1 cellular context compared by ENCODE assay signal in genomic region chr16:2874584-2875362, GRCh38.
TF ChIP-seq lines count a peak whose summit lies in the region.

No MANE protein-coding gene starts in this region.

TF ChIP-seq in HepG2, 621 proteins besides CTCF, POLR2A, EP300 and RAD21 (continued from another document and continues in another):
- TF ChIP-seq, protein P1, sequence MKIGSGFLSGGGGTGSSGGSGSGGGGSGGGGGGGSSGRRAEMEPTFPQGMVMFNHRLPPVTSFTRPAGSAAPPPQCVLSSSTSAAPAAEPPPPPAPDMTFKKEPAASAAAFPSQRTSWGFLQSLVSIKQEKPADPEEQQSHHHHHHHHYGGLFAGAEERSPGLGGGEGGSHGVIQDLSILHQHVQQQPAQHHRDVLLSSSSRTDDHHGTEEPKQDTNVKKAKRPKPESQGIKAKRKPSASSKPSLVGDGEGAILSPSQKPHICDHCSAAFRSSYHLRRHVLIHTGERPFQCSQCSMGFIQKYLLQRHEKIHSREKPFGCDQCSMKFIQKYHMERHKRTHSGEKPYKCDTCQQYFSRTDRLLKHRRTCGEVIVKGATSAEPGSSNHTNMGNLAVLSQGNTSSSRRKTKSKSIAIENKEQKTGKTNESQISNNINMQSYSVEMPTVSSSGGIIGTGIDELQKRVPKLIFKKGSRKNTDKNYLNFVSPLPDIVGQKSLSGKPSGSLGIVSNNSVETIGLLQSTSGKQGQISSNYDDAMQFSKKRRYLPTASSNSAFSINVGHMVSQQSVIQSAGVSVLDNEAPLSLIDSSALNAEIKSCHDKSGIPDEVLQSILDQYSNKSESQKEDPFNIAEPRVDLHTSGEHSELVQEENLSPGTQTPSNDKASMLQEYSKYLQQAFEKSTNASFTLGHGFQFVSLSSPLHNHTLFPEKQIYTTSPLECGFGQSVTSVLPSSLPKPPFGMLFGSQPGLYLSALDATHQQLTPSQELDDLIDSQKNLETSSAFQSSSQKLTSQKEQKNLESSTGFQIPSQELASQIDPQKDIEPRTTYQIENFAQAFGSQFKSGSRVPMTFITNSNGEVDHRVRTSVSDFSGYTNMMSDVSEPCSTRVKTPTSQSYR (CRISPR knock-in tag; IDR thresholded peaks at IDR 0.05; ENCODE audit: borderline replicate concordance) = no peak
- TF ChIP-seq ZNF33B (CRISPR knock-in tag; IDR thresholded peaks at IDR 0.05) (no peak), ZNF12 (CRISPR knock-in tag; IDR thresholded peaks at IDR 0.05) (no peak), CENPT (CRISPR knock-in tag; IDR thresholded peaks at IDR 0.05; ENCODE audit: low read depth) (no peak), ZBED4 (CRISPR knock-in tag; IDR thresholded peaks at IDR 0.05; ENCODE audit: borderline replicate concordance) (peak; percentile 99), CBX5 (CRISPR knock-in tag; IDR thresholded peaks at IDR 0.05; ENCODE audit: borderline replicate concordance) (no peak), ELF4 (CRISPR knock-in tag; IDR thresholded peaks at IDR 0.05; ENCODE audit: borderline replicate concordance) (no peak), DNMT1 (CRISPR knock-in tag; IDR thresholded peaks at IDR 0.05) (no peak), REL (CRISPR knock-in tag; conservative IDR thresholded peaks at IDR 0.05) (no peak), NFIB (CRISPR knock-in tag; IDR thresholded peaks at IDR 0.05; ENCODE audit: borderline replicate concordance) (no peak), SIX1 (CRISPR knock-in tag; IDR thresholded peaks at IDR 0.05; ENCODE audit: borderline replicate concordance) (no peak), ZNF264 (CRISPR knock-in tag; IDR thresholded peaks at IDR 0.05) (no peak), ZNF496 (CRISPR knock-in tag; IDR thresholded peaks at IDR 0.05; ENCODE audit: insufficient replicate concordance) (no peak), AFF4 (CRISPR knock-in tag; IDR thresholded peaks at IDR 0.05) (no peak), ZNF720 (CRISPR knock-in tag; IDR thresholded peaks at IDR 0.05) (no peak), TCF12 (IDR thresholded peaks at IDR 0.05) (no peak), TCF12 (CRISPR knock-in tag; IDR thresholded peaks at IDR 0.05) (no peak), AGO2 (optimal IDR thresholded peaks at IDR 0.05; ENCODE audit: low read depth, low read length) (no peak), ZSCAN29 (CRISPR knock-in tag; conservative IDR thresholded peaks at IDR 0.05) (no peak), ZNF333 (CRISPR knock-in tag; IDR thresholded peaks at IDR 0.05; ENCODE audit: borderline replicate concordance) (0 out of 2 replicates have a peak, but pooled peaks have one; percentile 78), SALL2 (CRISPR knock-in tag; IDR thresholded peaks at IDR 0.05) (no peak), HNF4A (CRISPR knock-in tag; IDR thresholded peaks at IDR 0.05) (no peak), SATB2 (CRISPR knock-in tag; IDR thresholded peaks at IDR 0.05) (no peak), ATF5 (CRISPR knock-in tag; IDR thresholded peaks at IDR 0.05; ENCODE audit: low read depth) (no peak), SETDB1 (CRISPR knock-in tag; IDR thresholded peaks at IDR 0.05; ENCODE audit: borderline replicate concordance) (no peak), MATR3 (CRISPR knock-in tag; IDR thresholded peaks at IDR 0.05) (no peak), ZNF430 (CRISPR knock-in tag; IDR thresholded peaks at IDR 0.05) (no peak), CHD4 (IDR thresholded peaks at IDR 0.05; ENCODE audit: borderline replicate concordance, low read length) (no peak), MAFK (conservative IDR thresholded peaks at IDR 0.05 in 1 of 2, IDR thresholded peaks at IDR 0.05 in 1 of 2; ENCODE audit: low read length in 2 of 2) (no peak), CENPBD1 (CRISPR knock-in tag; IDR thresholded peaks at IDR 0.05; ENCODE audit: borderline replicate concordance, low read depth) (no peak), SP1 (IDR thresholded peaks at IDR 0.05) (no peak), SP1 (CRISPR knock-in tag; IDR thresholded peaks at IDR 0.05) (no peak), TBX3 (IDR thresholded peaks at IDR 0.05; ENCODE audit: borderline replicate concordance) (no peak), KDM5B (CRISPR knock-in tag; IDR thresholded peaks at IDR 0.05; ENCODE audit: borderline replicate concordance) (no peak), ZKSCAN1 (IDR thresholded peaks at IDR 0.05; ENCODE audit: low read length) (no peak), JUND (CRISPR knock-in tag; IDR thresholded peaks at IDR 0.05) (no peak), CERS6 (CRISPR knock-in tag; IDR thresholded peaks at IDR 0.05) (no peak)
- TF ChIP-seq, protein P2, sequence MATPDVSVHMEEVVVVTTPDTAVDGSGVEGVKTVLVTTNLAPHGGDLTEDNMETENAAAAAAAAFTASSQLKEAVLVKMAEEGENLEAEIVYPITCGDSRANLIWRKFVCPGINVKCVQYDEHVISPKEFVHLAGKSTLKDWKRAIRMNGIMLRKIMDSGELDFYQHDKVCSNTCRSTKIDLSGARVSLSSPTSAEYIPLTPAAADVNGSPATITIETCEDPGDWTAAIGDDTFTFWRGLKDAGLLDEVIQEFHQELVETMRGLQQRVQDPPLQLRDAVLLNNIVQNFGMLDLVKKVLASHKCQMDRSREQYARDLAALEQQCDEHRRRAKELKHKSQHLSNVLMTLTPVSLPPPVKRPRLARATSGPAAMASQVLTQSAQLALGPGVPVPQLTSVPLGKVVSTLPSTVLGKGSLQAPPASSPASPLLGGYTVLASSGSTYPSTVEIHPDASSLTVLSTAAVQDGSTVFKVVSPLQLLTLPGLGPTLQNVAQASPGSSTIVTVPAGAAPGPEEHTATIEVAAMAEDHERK (CRISPR knock-in tag; IDR thresholded peaks at IDR 0.05; ENCODE audit: low read depth) = no peak
- TF ChIP-seq, protein P3, sequence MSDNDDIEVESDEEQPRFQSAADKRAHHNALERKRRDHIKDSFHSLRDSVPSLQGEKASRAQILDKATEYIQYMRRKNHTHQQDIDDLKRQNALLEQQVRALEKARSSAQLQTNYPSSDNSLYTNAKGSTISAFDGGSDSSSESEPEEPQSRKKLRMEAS (IDR thresholded peaks at IDR 0.05) = no peak
- TF ChIP-seq, protein P4, sequence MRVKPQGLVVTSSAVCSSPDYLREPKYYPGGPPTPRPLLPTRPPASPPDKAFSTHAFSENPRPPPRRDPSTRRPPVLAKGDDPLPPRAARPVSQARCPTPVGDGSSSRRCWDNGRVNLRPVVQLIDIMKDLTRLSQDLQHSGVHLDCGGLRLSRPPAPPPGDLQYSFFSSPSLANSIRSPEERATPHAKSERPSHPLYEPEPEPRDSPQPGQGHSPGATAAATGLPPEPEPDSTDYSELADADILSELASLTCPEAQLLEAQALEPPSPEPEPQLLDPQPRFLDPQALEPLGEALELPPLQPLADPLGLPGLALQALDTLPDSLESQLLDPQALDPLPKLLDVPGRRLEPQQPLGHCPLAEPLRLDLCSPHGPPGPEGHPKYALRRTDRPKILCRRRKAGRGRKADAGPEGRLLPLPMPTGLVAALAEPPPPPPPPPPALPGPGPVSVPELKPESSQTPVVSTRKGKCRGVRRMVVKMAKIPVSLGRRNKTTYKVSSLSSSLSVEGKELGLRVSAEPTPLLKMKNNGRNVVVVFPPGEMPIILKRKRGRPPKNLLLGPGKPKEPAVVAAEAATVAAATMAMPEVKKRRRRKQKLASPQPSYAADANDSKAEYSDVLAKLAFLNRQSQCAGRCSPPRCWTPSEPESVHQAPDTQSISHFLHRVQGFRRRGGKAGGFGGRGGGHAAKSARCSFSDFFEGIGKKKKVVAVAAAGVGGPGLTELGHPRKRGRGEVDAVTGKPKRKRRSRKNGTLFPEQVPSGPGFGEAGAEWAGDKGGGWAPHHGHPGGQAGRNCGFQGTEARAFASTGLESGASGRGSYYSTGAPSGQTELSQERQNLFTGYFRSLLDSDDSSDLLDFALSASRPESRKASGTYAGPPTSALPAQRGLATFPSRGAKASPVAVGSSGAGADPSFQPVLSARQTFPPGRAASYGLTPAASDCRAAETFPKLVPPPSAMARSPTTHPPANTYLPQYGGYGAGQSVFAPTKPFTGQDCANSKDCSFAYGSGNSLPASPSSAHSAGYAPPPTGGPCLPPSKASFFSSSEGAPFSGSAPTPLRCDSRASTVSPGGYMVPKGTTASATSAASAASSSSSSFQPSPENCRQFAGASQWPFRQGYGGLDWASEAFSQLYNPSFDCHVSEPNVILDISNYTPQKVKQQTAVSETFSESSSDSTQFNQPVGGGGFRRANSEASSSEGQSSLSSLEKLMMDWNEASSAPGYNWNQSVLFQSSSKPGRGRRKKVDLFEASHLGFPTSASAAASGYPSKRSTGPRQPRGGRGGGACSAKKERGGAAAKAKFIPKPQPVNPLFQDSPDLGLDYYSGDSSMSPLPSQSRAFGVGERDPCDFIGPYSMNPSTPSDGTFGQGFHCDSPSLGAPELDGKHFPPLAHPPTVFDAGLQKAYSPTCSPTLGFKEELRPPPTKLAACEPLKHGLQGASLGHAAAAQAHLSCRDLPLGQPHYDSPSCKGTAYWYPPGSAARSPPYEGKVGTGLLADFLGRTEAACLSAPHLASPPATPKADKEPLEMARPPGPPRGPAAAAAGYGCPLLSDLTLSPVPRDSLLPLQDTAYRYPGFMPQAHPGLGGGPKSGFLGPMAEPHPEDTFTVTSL (CRISPR knock-in tag; IDR thresholded peaks at IDR 0.05; ENCODE audit: borderline replicate concordance) = no peak
